Comparison of ENCODE assay signal across 2 cellular contexts in the genomic region with DNA sequence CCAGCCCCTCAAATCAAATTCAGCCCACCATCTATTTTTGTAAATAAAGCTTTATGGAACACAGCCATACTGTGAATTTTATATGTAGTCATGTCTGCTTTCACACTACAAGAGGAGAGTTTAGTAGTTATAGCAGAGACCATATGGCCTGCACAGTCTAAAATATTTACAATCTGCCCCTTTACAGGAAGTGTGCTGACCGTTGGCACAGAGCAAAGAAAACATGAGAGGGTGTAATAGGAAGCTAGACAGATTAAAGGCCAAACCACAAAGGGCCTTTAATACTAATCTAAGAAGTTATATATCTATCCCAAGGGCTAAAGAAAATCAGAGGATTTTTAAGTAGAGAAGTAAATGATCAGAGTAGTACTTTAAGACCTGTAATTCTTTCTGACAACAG.
TF ChIP-seq lines count a peak whose summit lies in the region.

No MANE protein-coding gene starts in this region.

TF ChIP-seq in IMR-90, 13 proteins besides CTCF, POLR2A, EP300 and RAD21:
- no peak for TF ChIP-seq MAZ (IDR thresholded peaks at IDR 0.05; ENCODE audit: borderline replicate concordance, low read depth, low read length)
- TF ChIP-seq RFX5 (IDR thresholded peaks at IDR 0.05; ENCODE audit: low read depth, low read length): no peak
- TF ChIP-seq, protein P1, sequence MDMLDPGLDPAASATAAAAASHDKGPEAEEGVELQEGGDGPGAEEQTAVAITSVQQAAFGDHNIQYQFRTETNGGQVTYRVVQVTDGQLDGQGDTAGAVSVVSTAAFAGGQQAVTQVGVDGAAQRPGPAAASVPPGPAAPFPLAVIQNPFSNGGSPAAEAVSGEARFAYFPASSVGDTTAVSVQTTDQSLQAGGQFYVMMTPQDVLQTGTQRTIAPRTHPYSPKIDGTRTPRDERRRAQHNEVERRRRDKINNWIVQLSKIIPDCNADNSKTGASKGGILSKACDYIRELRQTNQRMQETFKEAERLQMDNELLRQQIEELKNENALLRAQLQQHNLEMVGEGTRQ (IDR thresholded peaks at IDR 0.05; ENCODE audit: low read depth, low read length): no peak
- no peak for TF ChIP-seq BHLHE40 (IDR thresholded peaks at IDR 0.05; ENCODE audit: low read depth, low read length)
- TF ChIP-seq CHD1 (IDR thresholded peaks at IDR 0.05; ENCODE audit: low read depth, low read length): no peak
- no peak for TF ChIP-seq MXI1 (IDR thresholded peaks at IDR 0.05; ENCODE audit: borderline replicate concordance, low read depth, low read length)

TF ChIP-seq in GM12891, 5 proteins besides CTCF, POLR2A, EP300 and RAD21:
- TF ChIP-seq POU2F2 (IDR thresholded peaks at IDR 0.05; ENCODE audit: low read depth, low read length): no peak
